ENCODE assay signal across 8 cellular contexts in the genomic region with DNA sequence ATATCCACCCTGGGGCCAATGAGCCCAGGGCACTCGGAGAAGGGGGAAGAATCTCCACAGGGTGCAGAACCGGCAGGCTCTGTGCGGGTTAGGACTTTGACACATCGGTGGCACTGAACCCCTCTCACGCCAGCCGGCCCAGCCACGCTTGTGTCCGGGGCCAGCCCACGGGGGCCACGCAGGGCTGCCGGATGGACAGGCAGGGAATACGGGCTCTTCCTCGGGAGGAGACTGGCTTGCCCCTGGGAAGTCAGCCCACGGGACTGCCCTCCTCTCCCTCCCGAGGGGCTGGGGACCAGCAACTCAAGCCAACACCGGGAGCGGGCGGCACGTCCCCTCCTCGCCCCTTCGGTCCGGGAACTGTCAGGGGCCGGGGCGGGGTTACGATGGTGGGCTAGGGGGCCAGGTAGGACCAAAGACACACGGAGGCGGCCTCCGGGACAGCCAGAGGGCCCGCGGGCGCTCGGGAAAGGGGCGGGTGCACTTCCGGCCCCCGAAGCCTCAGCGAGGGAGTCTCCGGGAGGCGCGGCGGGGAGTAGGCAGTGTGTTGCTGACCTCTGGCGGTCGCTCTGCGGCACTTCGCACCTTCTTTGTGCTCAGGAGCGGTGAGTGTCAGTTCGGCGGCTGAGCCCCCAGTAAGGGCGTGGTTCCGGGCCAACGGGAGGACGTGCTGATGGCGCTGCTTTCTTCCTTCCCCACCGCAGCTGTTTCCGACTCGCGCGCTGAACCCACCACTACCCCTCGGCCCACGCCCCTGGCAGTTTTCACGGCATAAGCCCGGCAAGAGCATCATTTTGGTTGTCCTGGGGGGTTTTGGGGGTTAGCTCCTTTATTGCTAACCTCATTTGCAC. TPM values are rescaled to one million over a fixed set of nuclear protein-coding genes. Genes with fewer than 3 reads are reported as not detected.
DNase-seq lines count a peak whose midpoint lies in the region; ATAC-seq and TF ChIP-seq lines count a peak whose summit lies in the region.

No MANE protein-coding gene starts in this region.

- peak; percentile 98 for ATAC-seq in GM18858 (IDR thresholded peaks at IDR 0.05; ENCODE audit: unreplicated experiment)
- peak; percentile 97 for ATAC-seq in HG03066 (IDR thresholded peaks at IDR 0.05; ENCODE audit: low read depth, unreplicated experiment)
- peak; percentile 99 for ATAC-seq in activated B cell treated with CpG ODN at 0.5 μM for 24 hours (ENCODE audit: low read depth)
- peak; percentile 95 for ATAC-seq in central memory CD8-positive, alpha-beta T cell (replicated peaks; ENCODE audit: extremely low read depth, poor library complexity, severe bottlenecking)

- H3K27me3 Mint-ChIP-seq in activated B cell treated with CpG ODN at 0.5 μM for 24 hours, result no peaks in the 10 kb centered on the region
- peaks cover 11% of the 10 kb centered on the region for H3K27me3 Mint-ChIP-seq in central memory CD8-positive, alpha-beta T cell

- CTCF ChIA-PET in AG04449 (lab: Yijun Ruan, JAX), result interaction anchor here (0.6 to 2.9 kb wide), 18 partner anchors 8 to 651 kb away, joined by 3 to 32 read pairs (median 5); no protein-coding TSS in a partner anchor
- CTCF ChIA-PET in activated B cell treated with CpG ODN at 0.5 μM for 24 hours (lab: Charles Lee), result interaction anchor here (0.6 to 3.1 kb wide), 19 partner anchors 8 to 405 kb away, joined by 3 to 40 read pairs (median 3); a partner anchor contains a TSS

- peak overlapping the region; percentile 67 for H3K4me3 ChIP-seq in AG04449 (ENCODE audit: low read depth, low read length)
- peak overlapping the region; percentile 57 for H3K4me3 ChIP-seq in kidney epithelial cell (ENCODE audit: low read depth, low read length)

- peak overlapping the region; percentile 36 for H3K27ac Mint-ChIP-seq in activated B cell treated with CpG ODN at 0.5 μM for 24 hours
- peak overlapping the region; percentile 78 for H3K27ac Mint-ChIP-seq in central memory CD8-positive, alpha-beta T cell (ENCODE audit: low read depth)

- intact Hi-C loops in activated B cell treated with CpG ODN at 0.5 μM for 24 hours (cut with micrococcal nuclease), result loop anchor here (1.0 to 5.0 kb wide), 7 partner anchors 42 to 379 kb away; a partner anchor contains a TSS

- peaks cover 10% of the 10 kb centered on the region for H3K4me1 Mint-ChIP-seq in activated B cell treated with CpG ODN at 0.5 μM for 24 hours
- peaks cover 14% of the 10 kb centered on the region for H3K4me1 Mint-ChIP-seq in central memory CD8-positive, alpha-beta T cell

- no peaks in the 10 kb centered on the region for H3K9me3 Mint-ChIP-seq in activated B cell treated with CpG ODN at 0.5 μM for 24 hours
- H3K9me3 Mint-ChIP-seq in central memory CD8-positive, alpha-beta T cell, result no peaks in the 10 kb centered on the region

- DNase-seq in AG04449 (ENCODE audit: low read depth, low spot score), result no peak
- peak; percentile 49 for DNase-seq in NCI-H2196 (lab: John Stamatoyannopoulos, UW; ENCODE audit: unreplicated experiment)
- DNase-seq in activated B cell treated with CpG ODN at 0.5 μM for 24 hours, result peak; percentile 76
- peak; percentile 67 to 78 for DNase-seq in central memory CD8-positive, alpha-beta T cell (ENCODE audit: low spot score in 2 of 2)
- no peak for DNase-seq in kidney epithelial cell (ENCODE audit: low read depth)
- DNase-seq in stimulated activated CD4-positive, alpha-beta T cell treated with anti-CD3 and anti-CD28 coated beads, Interleukin-15, amount 100 ng/mL, for 1 hour (ENCODE audit: low read depth in 1 of 2, low spot score in 1 of 2), result peak; percentile 69 to 75

- POLR2A ChIA-PET in AG04449 (lab: Yijun Ruan, JAX) (no interaction called here), activated B cell treated with CpG ODN at 0.5 μM for 24 hours (lab: Charles Lee) (interaction anchor here (0.8 to 1.1 kb wide), 4 partner anchors 50 to 102 kb away, joined by 3 to 8 read pairs (median 4); no protein-coding TSS in a partner anchor)

- peak; percentile 92 for TF ChIP-seq CTCF in AG04449 (IDR thresholded peaks at IDR 0.05; ENCODE audit: insufficient read depth, low read length, missing control alignments)
- peak; percentile 81 for TF ChIP-seq CTCF in activated B cell treated with CpG ODN at 0.5 μM for 24 hours (IDR thresholded peaks at IDR 0.05)
- peak; percentile 91 for TF ChIP-seq CTCF in kidney epithelial cell (IDR thresholded peaks at IDR 0.05; ENCODE audit: insufficient read depth, low read length, poor library complexity, severe bottlenecking)

- H3K36me3 Mint-ChIP-seq in activated B cell treated with CpG ODN at 0.5 μM for 24 hours (ENCODE audit: low read depth), result no peaks in the 10 kb centered on the region
- H3K36me3 Mint-ChIP-seq in central memory CD8-positive, alpha-beta T cell (ENCODE audit: insufficient read depth), result peaks cover 1% of the 10 kb centered on the region

- no peaks in the 10 kb centered on the region for H3K36me3 ChIP-seq in kidney epithelial cell (ENCODE audit: control insufficient read depth, insufficient read depth, low read length)

- H3K4me3 Mint-ChIP-seq in activated B cell treated with CpG ODN at 0.5 μM for 24 hours, result peak overlapping the region; percentile 80
- H3K4me3 Mint-ChIP-seq in central memory CD8-positive, alpha-beta T cell, result peak overlapping the region; percentile 77

- no peaks in the 10 kb centered on the region for H3K27me3 ChIP-seq in kidney epithelial cell (ENCODE audit: control insufficient read depth, insufficient read depth, low read length)

RNA-seq across cellular contexts. Expression of a gene that starts 5.1 kb away (rescaled TPM):
- total RNA-seq in activated B cell treated with CpG ODN at 0.5 μM for 24 hours (not detected in 2 replicates), kidney epithelial cell (not detected in 2 replicates)

RNA-seq across cellular contexts. Expression of a gene that starts 25.1 kb away (rescaled TPM):
- 0.42 and 0.64 TPM in 2 replicates for total RNA-seq in activated B cell treated with CpG ODN at 0.5 μM for 24 hours
- total RNA-seq in kidney epithelial cell, result 4.1 and 5.3 TPM in 2 replicates

Comparison
In these comparisons a context has a peak if more than half of its experiments do, and no peak if none do; other contexts are left out.
1. DNase-seq: peak in NCI-H2196 (single experiment), activated B cell treated with CpG ODN at 0.5 μM for 24 hours (single experiment), central memory CD8-positive, alpha-beta T cell (2 of 2) and stimulated activated CD4-positive, alpha-beta T cell treated with anti-CD3 and anti-CD28 coated beads, Interleukin-15, amount 100 ng/mL, for 1 hour (2 of 2); none in AG04449 (single experiment) and kidney epithelial cell (single experiment).
2. Peak in every context shown above with its lines, with median percentiles within 50 percentile points of each other: CTCF ChIP-seq and ATAC-seq.